ENCODE assay signal across 19 cellular contexts in genomic region chr17:70527364-70527888, GRCh38.
DNase-seq lines count a peak whose midpoint lies in the region; ATAC-seq and TF ChIP-seq lines count a peak whose summit lies in the region.
"Had no signal": no experiment of that assay in that cellular context is flagged by ENCODE, and none has a peak within 500 bp of the region (broad histone marks: within the 10 kb centered on the region; RNA-seq: fewer than 3 reads in every experiment).

No MANE protein-coding gene starts in this region.

- DNase-seq in GM10266 (ENCODE audit: extremely low spot score) = peak; percentile 39
- DNase-seq in NOMO-1 treated with dmso at 0.1 percent for 144 hours (lab: John Stamatoyannopoulos, UW; ENCODE audit: unreplicated experiment) = peak; percentile 87
- DNase-seq in globus pallidus (ENCODE audit: low spot score) = peak; percentile 24
- DNase-seq in renal cortical epithelial cell (ENCODE audit: low read depth) = peak; percentile 13
- no peak for DNase-seq in NCI-H1694 (lab: John Stamatoyannopoulos, UW)
- DNase-seq in ascending aorta (ENCODE audit: low spot score in 2 of 2) = no peak
- no peak for DNase-seq in BE2C
- DNase-seq: activated naive CD8-positive, alpha-beta T cell treated with anti-CD3 and anti-CD28 coated beads, Interleukin-2, amount 10 ng/mL, durations not matched to agents 7 days and 5 days; activated T-cell treated with anti-CD3 and anti-CD28 coated beads, Interleukin-2, amount 50 U/mL, for 4 hours; DMS53; effector memory CD4-positive, alpha-beta T cell; mesendoderm; NCI-H187 treated with DMSO at 0.1 percent for 48 hours; NCI-H526 had no signal

- intact Hi-C loops in ascending aorta (cut with DNase I) = no loop called here

- H3K4me3 ChIP-seq in ascending aorta = no peak overlapping the region
- H3K4me3 ChIP-seq in BE2C (ENCODE audit: low read depth, low read length) = no peak overlapping the region
- H3K4me3 ChIP-seq: cardiac muscle cell, HAP-1 had no signal

- H3K27ac ChIP-seq in ascending aorta = no peak overlapping the region
- H3K27ac ChIP-seq: cardiac muscle cell, KMS-11, RWPE1 had no signal

- H3K9me3 ChIP-seq in ascending aorta (no peaks in the 10 kb centered on the region), BE2C (no peaks in the 10 kb centered on the region)
- H3K9me3 ChIP-seq: HAP-1 had no signal

- no peaks in the 10 kb centered on the region for H3K4me1 ChIP-seq in ascending aorta
- H3K4me1 ChIP-seq in BE2C = peaks cover 4% of the 10 kb centered on the region
- H3K4me1 ChIP-seq: HAP-1 had no signal

- TF ChIP-seq CTCF in GM10266 (IDR thresholded peaks at IDR 0.05; ENCODE audit: control insufficient read depth, insufficient read depth, low read depth, missing control alignments) (no peak), ascending aorta (IDR thresholded peaks at IDR 0.05) (no peak), BE2C (IDR thresholded peaks at IDR 0.05; ENCODE audit: low read depth, low read length) (no peak)

- H3K27me3 ChIP-seq in ascending aorta (no peaks in the 10 kb centered on the region), BE2C (no peaks in the 10 kb centered on the region)
- H3K27me3 ChIP-seq: cardiac muscle cell had no signal

- H3K36me3 ChIP-seq in ascending aorta (no peaks in the 10 kb centered on the region), BE2C (no peaks in the 10 kb centered on the region)
- H3K36me3 ChIP-seq: cardiac muscle cell, HAP-1 had no signal

- ATAC-seq in GM18498 (IDR thresholded peaks at IDR 0.05; ENCODE audit: unreplicated experiment) = no peak
- ATAC-seq: activated T-cell treated with anti-CD3 and anti-CD28 coated beads, Interleukin-2, amount 50 U/mL, for 4 hours had no signal

Comparison
In these comparisons a context has a peak if more than half of its experiments do, and no peak if none do; other contexts are left out.
1. DNase-seq: peak in GM10266 (single experiment), NOMO-1 treated with dmso at 0.1 percent for 144 hours (single experiment), globus pallidus (single experiment) and renal cortical epithelial cell (single experiment); none in NCI-H1694 (single experiment), ascending aorta (0 of 2) and BE2C (single experiment).